Comparison of ENCODE assay signal across 8 cellular contexts in the genomic region with DNA sequence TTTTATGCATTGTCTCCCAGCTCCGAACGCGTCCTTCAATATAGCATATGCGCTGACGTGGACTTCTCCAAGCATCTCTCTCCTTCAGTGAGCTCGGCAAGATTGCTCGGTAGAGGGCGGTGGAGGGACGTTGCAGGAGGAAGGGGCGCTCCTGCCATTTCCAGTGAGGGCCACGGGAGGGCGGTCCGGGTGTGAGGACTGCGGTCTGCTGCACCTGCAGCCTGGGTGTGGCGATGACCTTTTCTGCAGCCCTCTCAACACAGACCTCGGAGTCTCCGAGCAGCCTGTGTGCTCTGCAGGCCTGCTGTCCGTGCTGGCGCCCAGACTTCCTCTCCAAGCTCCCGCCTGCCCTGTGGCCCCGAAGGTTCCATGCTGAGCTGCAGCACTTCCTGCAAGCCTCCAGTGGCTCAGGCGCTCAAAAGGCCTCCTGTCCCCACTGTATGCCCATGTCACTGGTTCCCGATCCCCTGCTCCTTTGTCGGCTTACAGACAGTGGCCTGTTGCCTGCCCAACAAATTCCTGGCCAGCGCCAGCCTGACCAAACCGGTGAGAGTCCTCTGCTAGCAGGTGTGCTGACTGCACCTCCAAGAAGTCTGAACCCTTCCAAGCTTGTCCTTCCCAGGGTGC. TPM values are rescaled to one million over a fixed set of nuclear protein-coding genes. Genes with fewer than 3 reads are reported as not detected.
DNase-seq lines count a peak whose midpoint lies in the region; ATAC-seq and TF ChIP-seq lines count a peak whose summit lies in the region.

No MANE protein-coding gene starts in this region.

- H3K27me3 ChIP-seq in kidney epithelial cell (ENCODE audit: control insufficient read depth, insufficient read depth, low read length): no peaks in the 10 kb centered on the region

- H3K4me3 ChIP-seq in AG04449 (ENCODE audit: low read depth, low read length) (no peak overlapping the region), kidney epithelial cell (ENCODE audit: low read depth, low read length) (no peak overlapping the region)

- ATAC-seq in GM18873 (IDR thresholded peaks at IDR 0.05; ENCODE audit: low FRiP score, unreplicated experiment) (peak; percentile 75), HG03108 (IDR thresholded peaks at IDR 0.05; ENCODE audit: unreplicated experiment) (peak; percentile 87)
- ATAC-seq in activated CD4-positive, CD25-positive, alpha-beta regulatory T cell treated with anti-CD3 and anti-CD28 coated beads, Interleukin-2, amount 50 U/mL, for 24 hours: peak; percentile 96

- CTCF ChIA-PET in AG04449 (lab: Yijun Ruan, JAX): interaction anchor here (0.6 to 14.4 kb wide), 72 partner anchors 8 to 470 kb away, joined by 3 to 418 read pairs (median 4); partner anchors contain the start of genes ALS2CL, FAM240A, LRRC2 and LTF

- no peak for DNase-seq in AG04449 (ENCODE audit: low read depth, low spot score)
- DNase-seq in NCI-H226: peak; percentile 87
- peak in 59 of 61 donors; percentile 15 to 87 (median 69) for DNase-seq in caudate nucleus (lab: John Stamatoyannopoulos, UW)
- peak; percentile 52 for DNase-seq in kidney epithelial cell (ENCODE audit: low read depth)
- peak; percentile 89 to 91 for DNase-seq in stimulated activated CD4-positive, alpha-beta T cell treated with anti-CD3 and anti-CD28 coated beads, Interleukin-1b, Interleukin-23, amount 100 ng/mL, for 4 hours (ENCODE audit: low read depth in 2 of 2)

- H3K27ac ChIP-seq in caudate nucleus (ENCODE audit: low read depth, low read length): no peak overlapping the region

- no peaks in the 10 kb centered on the region for H3K36me3 ChIP-seq in kidney epithelial cell (ENCODE audit: control insufficient read depth, insufficient read depth, low read length)

- POLR2A ChIA-PET in AG04449 (lab: Yijun Ruan, JAX): interaction anchor here (0.7 to 1.2 kb wide), 2 partner anchors 141 to 205 kb away, joined by 3 to 5 read pairs; partner anchors contain the start of gene ALS2CL

- peak; percentile 100 for TF ChIP-seq CTCF in AG04449 (IDR thresholded peaks at IDR 0.05; ENCODE audit: insufficient read depth, low read length, missing control alignments)
- peak; percentile 100 for TF ChIP-seq CTCF in kidney epithelial cell (IDR thresholded peaks at IDR 0.05; ENCODE audit: insufficient read depth, low read length, poor library complexity, severe bottlenecking)

RNA-seq across cellular contexts. Expression of gene RTP3, which starts 8.9 kb away (rescaled TPM):
- not detected in 2 replicates for total RNA-seq in kidney epithelial cell

RNA-seq across cellular contexts. Expression of gene LTF, which starts 24.1 kb away (rescaled TPM):
- total RNA-seq in kidney epithelial cell: not detected in 2 replicates
